In genomic region chr1:1085911-1086841, GRCh38 we compare ENCODE assay signal across 1 cellular context.
TF ChIP-seq lines count a peak whose summit lies in the region.

No MANE protein-coding gene starts in this region.

TF ChIP-seq in GM12878, 131 proteins besides CTCF, POLR2A, EP300 and RAD21 (continued from another document):
- no peak for TF ChIP-seq E2F8 (IDR thresholded peaks at IDR 0.05; ENCODE audit: low read depth, partially characterized antibody)
- TF ChIP-seq SMARCA5 (IDR thresholded peaks at IDR 0.05) = no peak
- no peak for TF ChIP-seq ZBTB11 (CRISPR knock-in tag; IDR thresholded peaks at IDR 0.05)
- no peak for TF ChIP-seq TAF1 (IDR thresholded peaks at IDR 0.05; ENCODE audit: borderline replicate concordance, low read depth, low read length)
- no peak for TF ChIP-seq HDAC2 (IDR thresholded peaks at IDR 0.05)
- no peak for TF ChIP-seq REST (IDR thresholded peaks at IDR 0.05; ENCODE audit: low read depth, low read length)
- no peak for TF ChIP-seq KLF5 (IDR thresholded peaks at IDR 0.05; ENCODE audit: partially characterized antibody)
- no peak for TF ChIP-seq IKZF2 (IDR thresholded peaks at IDR 0.05)
- no peak for TF ChIP-seq DPF2 (IDR thresholded peaks at IDR 0.05)
- no peak for TF ChIP-seq EED (IDR thresholded peaks at IDR 0.05; ENCODE audit: low read depth)
- no peak for TF ChIP-seq RBBP5 (conservative IDR thresholded peaks at IDR 0.05)
- TF ChIP-seq CHD4 (IDR thresholded peaks at IDR 0.05) = no peak
- TF ChIP-seq CHD2 (IDR thresholded peaks at IDR 0.05; ENCODE audit: borderline replicate concordance, low read depth, low read length) = no peak
